ENCODE assay signal across 20 cellular contexts in the genomic region with DNA sequence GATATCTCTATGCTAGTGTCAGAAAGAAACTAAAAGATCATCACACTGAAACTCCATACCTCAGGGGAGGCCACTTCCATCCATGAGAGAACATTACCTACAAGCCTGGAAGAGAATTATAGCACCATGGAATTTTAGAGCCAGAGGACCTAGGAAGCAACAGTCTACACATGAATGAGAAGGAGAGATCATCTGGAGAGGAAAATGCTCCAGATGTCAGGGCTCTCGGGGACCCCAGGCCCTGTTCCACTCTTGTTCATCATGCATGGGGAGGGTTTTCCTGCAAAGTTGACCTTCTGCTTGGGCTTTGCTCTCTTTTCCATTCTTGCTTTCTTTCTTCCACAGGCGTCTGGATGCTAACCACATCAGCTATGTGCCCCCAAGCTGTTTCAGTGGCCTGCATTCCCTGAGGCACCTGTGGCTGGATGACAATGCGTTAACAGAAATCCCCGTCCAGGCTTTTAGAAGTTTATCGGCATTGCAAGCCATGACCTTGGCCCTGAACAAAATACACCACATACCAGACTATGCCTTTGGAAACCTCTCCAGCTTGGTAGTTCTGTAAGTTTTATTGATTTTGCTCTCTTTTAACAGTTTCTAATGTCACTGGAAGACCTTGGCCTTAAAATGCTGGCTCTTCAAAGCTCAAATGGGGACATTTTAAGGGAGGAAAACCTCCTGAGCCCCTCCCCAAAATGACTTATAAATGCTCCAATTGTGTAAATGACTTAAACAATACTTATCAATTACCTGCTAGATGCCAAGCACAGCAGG.
DNase-seq lines count a peak whose midpoint lies in the region; ATAC-seq and TF ChIP-seq lines count a peak whose summit lies in the region.
"Had no signal": no experiment of that assay in that cellular context is flagged by ENCODE, and none has a peak within 500 bp of the region (broad histone marks: within the 10 kb centered on the region; RNA-seq: fewer than 3 reads in every experiment).

No MANE protein-coding gene starts in this region.

- H4K20me1 ChIP-seq in smooth muscle cell (ENCODE audit: low read depth) = no peaks in the 10 kb centered on the region

- H3K9ac ChIP-seq in smooth muscle cell (ENCODE audit: low read depth) = no peak overlapping the region

- H3K9me3 ChIP-seq in SJCRH30 (replicated peaks) (no peaks in the 10 kb centered on the region), smooth muscle cell (replicated peaks; ENCODE audit: low read depth) (no peaks in the 10 kb centered on the region)

- H3K4me3 ChIP-seq in SJCRH30 (no peak overlapping the region), smooth muscle cell (no peak overlapping the region)
- H3K4me3 ChIP-seq: SK-N-MC had no signal

- no peak overlapping the region for H3K27ac ChIP-seq in SJCRH30
- H3K27ac ChIP-seq in smooth muscle cell (ENCODE audit: low read depth) = peak overlapping the region; percentile 22
- H3K27ac ChIP-seq: SK-N-MC had no signal

- DNase-seq in SJCRH30 = peak; percentile 31 to 43
- no peak for DNase-seq in chondrocyte (ENCODE audit: low spot score)
- DNase-seq in myocyte (ENCODE audit: low read depth) = peak; percentile 13
- no peak for DNase-seq in smooth muscle cell (lab: John Stamatoyannopoulos, UW; ENCODE audit: unreplicated experiment)
- no peak for DNase-seq in glutamatergic neuron
- DNase-seq: ACHN, C1 segment of cervical spinal cord, DMS79 treated with DMSO at 0.1 percent for 48 hours, Kasumi-1, MM.1S, NCI-H1092, NCI-H1436 treated with DMSO at 0.1 percent for 48 hours, NCI-H2081 treated with DMSO at 0.1 percent for 48 hours, NCI-H510A, NCI-H774, Right ventricle myocardium superior had no signal

- no peaks in the 10 kb centered on the region for H3K36me3 Mint-ChIP-seq in chondrocyte (ENCODE audit: low read depth)
- no peaks in the 10 kb centered on the region for H3K36me3 Mint-ChIP-seq in glutamatergic neuron (ENCODE audit: unreplicated experiment)
- H3K36me3 Mint-ChIP-seq: IgD-negative memory B cell had no signal

- no peaks in the 10 kb centered on the region for H3K79me2 ChIP-seq in smooth muscle cell (ENCODE audit: low read depth)

- TF ChIP-seq CTCF in chondrocyte (IDR thresholded peaks at IDR 0.05) = no peak
- no peak for TF ChIP-seq CTCF in smooth muscle cell (IDR thresholded peaks at IDR 0.05; ENCODE audit: borderline replicate concordance, insufficient read depth, poor library complexity, severe bottlenecking)
- TF ChIP-seq CTCF in glutamatergic neuron (IDR thresholded peaks at IDR 0.05; ENCODE audit: partially characterized antibody, unreplicated experiment) = no peak

- H3K4me3 Mint-ChIP-seq in chondrocyte (ENCODE audit: unreplicated experiment) = no peak overlapping the region
- H3K4me3 Mint-ChIP-seq in glutamatergic neuron (ENCODE audit: unreplicated experiment) = no peak overlapping the region
- H3K4me3 Mint-ChIP-seq: IgD-negative memory B cell had no signal

- 73% methylated on average over 5 of the region's 5 CpGs for WGBS in smooth muscle cell (ENCODE audit: low lambda C conversion rate)

- H3K4me1 Mint-ChIP-seq in chondrocyte (ENCODE audit: low read depth) (peaks cover 18% of the 10 kb centered on the region), glutamatergic neuron (ENCODE audit: low read depth, unreplicated experiment) (no peaks in the 10 kb centered on the region)
- H3K4me1 Mint-ChIP-seq: IgD-negative memory B cell had no signal

- no peak for ATAC-seq in HG02571 (IDR thresholded peaks at IDR 0.05; ENCODE audit: unreplicated experiment)
- no peak for ATAC-seq in HG02970 (IDR thresholded peaks at IDR 0.05; ENCODE audit: low FRiP score, unreplicated experiment)

- H3F3A ChIP-seq in smooth muscle cell (ENCODE audit: low read depth) = peaks cover 22% of the 10 kb centered on the region

- H3K4me2 ChIP-seq in smooth muscle cell = no peak overlapping the region

- H3K27me3 ChIP-seq in SJCRH30 = no peaks in the 10 kb centered on the region
- H3K27me3 ChIP-seq in smooth muscle cell (ENCODE audit: low read depth) = no peaks in the 10 kb centered on the region

- no peaks in the 10 kb centered on the region for H3K27me3 Mint-ChIP-seq in chondrocyte (ENCODE audit: low read depth)
- H3K27me3 Mint-ChIP-seq in glutamatergic neuron (ENCODE audit: unreplicated experiment) = no peaks in the 10 kb centered on the region
- H3K27me3 Mint-ChIP-seq: IgD-negative memory B cell had no signal

- H3K27ac Mint-ChIP-seq in chondrocyte (ENCODE audit: unreplicated experiment) (peak overlapping the region; percentile 37), glutamatergic neuron (ENCODE audit: unreplicated experiment) (no peak overlapping the region)
- H3K27ac Mint-ChIP-seq: IgD-negative memory B cell had no signal

- H3K4me1 ChIP-seq in SJCRH30 = peaks cover 29% of the 10 kb centered on the region
- H3K4me1 ChIP-seq in smooth muscle cell (ENCODE audit: low read depth) = peaks cover 3% of the 10 kb centered on the region

- H2AFZ ChIP-seq in smooth muscle cell (ENCODE audit: low read depth) = no peak overlapping the region

- H3K9me3 Mint-ChIP-seq in chondrocyte (ENCODE audit: low read depth) = no peaks in the 10 kb centered on the region
- no peaks in the 10 kb centered on the region for H3K9me3 Mint-ChIP-seq in glutamatergic neuron (ENCODE audit: unreplicated experiment)
- H3K9me3 Mint-ChIP-seq: IgD-negative memory B cell had no signal

- no peaks in the 10 kb centered on the region for H3K36me3 ChIP-seq in SJCRH30
- H3K36me3 ChIP-seq in smooth muscle cell (ENCODE audit: low read depth) = no peaks in the 10 kb centered on the region

Comparison
In these comparisons a context has a peak if more than half of its experiments do, and no peak if none do; other contexts are left out.
1. DNase-seq: peak in SJCRH30 (2 of 2) and myocyte (single experiment); none in chondrocyte (single experiment), smooth muscle cell (single experiment) and glutamatergic neuron (single experiment).